In genomic region chr12:22459872-22460490, GRCh38 we compare ENCODE assay signal across 9 cellular contexts.
DNase-seq lines count a peak whose midpoint lies in the region; ATAC-seq and TF ChIP-seq lines count a peak whose summit lies in the region.
"Had no signal": no experiment of that assay in that cellular context is flagged by ENCODE, and none has a peak within 500 bp of the region (broad histone marks: within the 10 kb centered on the region; RNA-seq: fewer than 3 reads in every experiment).

No MANE protein-coding gene starts in this region.

- H3K4ac ChIP-seq in H9 (ENCODE audit: low read depth, low read length), result no peak overlapping the region

- H3K27ac ChIP-seq in H9 (ENCODE audit: insufficient read length, low read depth, low read length), result no peak overlapping the region
- no peak overlapping the region for H3K27ac ChIP-seq in adrenal gland
- H3K27ac ChIP-seq in right atrium auricular region, result no peak overlapping the region

- H3K79me1 ChIP-seq in H9 (ENCODE audit: insufficient read depth, low read depth, low read length, poor library complexity, severe bottlenecking), result no peaks in the 10 kb centered on the region

- no peaks in the 10 kb centered on the region for H4K20me1 ChIP-seq in H9 (ENCODE audit: control insufficient read depth, insufficient read depth, insufficient read length)

- H2BK12ac ChIP-seq in H9 (ENCODE audit: insufficient read length, low read depth, low read length), result no peak overlapping the region

- no peak overlapping the region for H2BK15ac ChIP-seq in H9 (ENCODE audit: low read depth, low read length)

- DNase-seq in SHP77 (lab: John Stamatoyannopoulos, UW) (peak; percentile 8 to 20), SHP77 treated with DMSO at 0.1 percent for 48 hours (lab: John Stamatoyannopoulos, UW) (no peak), H9 (no peak), NCI-H2171 (lab: John Stamatoyannopoulos, UW) (peak; percentile 38), adrenal gland (no peak), right atrium auricular region (ENCODE audit: low spot score) (no peak), superior temporal gyrus (ENCODE audit: extremely low spot score) (peak; percentile 89)

- no CpG with 5 or more reads among the region's 3 CpGs for WGBS in H9 (ENCODE audit: extremely low coverage, insufficient read length, low lambda C conversion rate)
- WGBS in adrenal gland, 4 donors, result 18 to 32% (median 22%) methylated on average over 3 of the region's 3 CpGs

- H3K9ac ChIP-seq in H9 (ENCODE audit: extremely low read depth, insufficient read length, low read length), result no peak overlapping the region

- TF ChIP-seq CTCF in H9 (conservative IDR thresholded peaks at IDR 0.05) (peak; percentile 77), adrenal gland (IDR thresholded peaks at IDR 0.05) (peak; percentile 31 to 64 (median 44)), right atrium auricular region (IDR thresholded peaks at IDR 0.05) (peak; percentile 44 to 67)

- peaks cover 3% of the 10 kb centered on the region in 2 experiments; a peak in 2 of 4 replicates for H3K4me1 Mint-ChIP-seq in H9

- H3K23me2 ChIP-seq in H9 (ENCODE audit: insufficient read length, low read depth, low read length, poor library complexity, severe bottlenecking), result no peaks in the 10 kb centered on the region

- no peak overlapping the region for H3K14ac ChIP-seq in H9 (ENCODE audit: insufficient read depth, low read length)

- H3K36me3 Mint-ChIP-seq in H9 (ENCODE audit: insufficient read depth in 1 of 3, low read depth in 3 of 3), result no peaks in the 10 kb centered on the region; a peak in 1 of 7 replicates
- H3K36me3 Mint-ChIP-seq: activated naive CD4-positive, alpha-beta T cell treated with anti-CD3 and anti-CD28 coated beads, Interleukin-2, amount 50 U/mL, for 24 hours had no signal

- H3K4me2 ChIP-seq in H9 (ENCODE audit: insufficient read depth, insufficient read length, low read length), result no peak overlapping the region

- ATAC-seq in HG03457 (IDR thresholded peaks at IDR 0.05; ENCODE audit: unreplicated experiment), result no peak

- no peak overlapping the region for H3K56ac ChIP-seq in H9 (ENCODE audit: insufficient read length, low read depth, low read length)

- no peak overlapping the region for H4K8ac ChIP-seq in H9 (replicated peaks; ENCODE audit: insufficient read length, low read depth, low read length)

- H3K9me3 ChIP-seq in H9 (ENCODE audit: control insufficient read depth, low read depth, low read length) (no peaks in the 10 kb centered on the region), adrenal gland (replicated peaks in 1 of 3) (peaks cover 0 to 3% (median 0%) of the 10 kb centered on the region in 3 donors), right atrium auricular region (no peaks in the 10 kb centered on the region)

- no peak overlapping the region for H3K23ac ChIP-seq in H9 (ENCODE audit: insufficient read length, low read depth, low read length)

- no peaks in the 10 kb centered on the region for H3K79me2 ChIP-seq in H9 (ENCODE audit: insufficient read depth, low read length)

- no peak overlapping the region for H2AFZ ChIP-seq in H9 (ENCODE audit: low read length)

- intact Hi-C loops in adrenal gland (cut with DNase I), result no loop called here

- H2BK120ac ChIP-seq in H9 (ENCODE audit: low read depth, low read length, poor library complexity, severe bottlenecking), result no peak overlapping the region

- no peaks in the 10 kb centered on the region for H3K4me1 ChIP-seq in H9 (ENCODE audit: insufficient read depth, low read length)
- no peaks in the 10 kb centered on the region for H3K4me1 ChIP-seq in adrenal gland (replicated peaks in 1 of 2)
- H3K4me1 ChIP-seq in right atrium auricular region, result no peaks in the 10 kb centered on the region

- H2BK5ac ChIP-seq in H9 (ENCODE audit: insufficient read length, low read length), result no peak overlapping the region

- no peaks in the 10 kb centered on the region for H3K9me3 Mint-ChIP-seq in H9
- H3K9me3 Mint-ChIP-seq: activated naive CD4-positive, alpha-beta T cell treated with anti-CD3 and anti-CD28 coated beads, Interleukin-2, amount 50 U/mL, for 24 hours had no signal

- no peak overlapping the region for H2BK20ac ChIP-seq in H9 (ENCODE audit: low read depth, low read length, poor library complexity, severe bottlenecking)

- TF ChIP-seq POLR2A in adrenal gland (IDR thresholded peaks at IDR 0.05), result no peak

- H4K91ac ChIP-seq in H9 (ENCODE audit: insufficient read length, low read depth, low read length), result no peak overlapping the region

- H2AK5ac ChIP-seq in H9 (ENCODE audit: insufficient read length, low read length), result no peak overlapping the region

- no peak overlapping the region for H3K18ac ChIP-seq in H9 (ENCODE audit: insufficient read length, low read depth, low read length)

- no peak overlapping the region for H4K5ac ChIP-seq in H9 (ENCODE audit: insufficient read length, low read depth, low read length)

- H3K4me3 ChIP-seq in adrenal gland (no peak overlapping the region), right atrium auricular region (no peak overlapping the region)

- H3K27ac Mint-ChIP-seq in H9, result no peak overlapping the region; a peak in 1 of 7 replicates
- H3K27ac Mint-ChIP-seq: activated naive CD4-positive, alpha-beta T cell treated with anti-CD3 and anti-CD28 coated beads, Interleukin-2, amount 50 U/mL, for 24 hours had no signal

- H3K4me3 Mint-ChIP-seq in H9, result no peak overlapping the region
- H3K4me3 Mint-ChIP-seq: activated naive CD4-positive, alpha-beta T cell treated with anti-CD3 and anti-CD28 coated beads, Interleukin-2, amount 50 U/mL, for 24 hours had no signal

- no peak overlapping the region for H3T11ph ChIP-seq in H9 (ENCODE audit: low read length)

- H3K27me3 ChIP-seq in H9 (ENCODE audit: insufficient read depth, low read length) (no peaks in the 10 kb centered on the region), adrenal gland (no peaks in the 10 kb centered on the region), right atrium auricular region (no peaks in the 10 kb centered on the region)

- H3K27me3 Mint-ChIP-seq in H9 (ENCODE audit: low read depth), result no peaks in the 10 kb centered on the region
- H3K27me3 Mint-ChIP-seq: activated naive CD4-positive, alpha-beta T cell treated with anti-CD3 and anti-CD28 coated beads, Interleukin-2, amount 50 U/mL, for 24 hours had no signal

- no peaks in the 10 kb centered on the region for H3K36me3 ChIP-seq in adrenal gland (replicated peaks in 1 of 2)
- no peaks in the 10 kb centered on the region for H3K36me3 ChIP-seq in right atrium auricular region

Comparison
In these comparisons a context has a peak if more than half of its experiments do, and no peak if none do; other contexts are left out.
1. DNase-seq: peak in SHP77 (2 of 2), NCI-H2171 (single experiment) and superior temporal gyrus (single experiment); none in SHP77 treated with DMSO at 0.1 percent for 48 hours (single experiment), H9 (single experiment), adrenal gland (0 of 7) and right atrium auricular region (single experiment).
2. Peak in every context shown above with its lines, with median percentiles within 50 percentile points of each other: CTCF ChIP-seq.